ENCODE assay signal across 8 cellular contexts in the genomic region with DNA sequence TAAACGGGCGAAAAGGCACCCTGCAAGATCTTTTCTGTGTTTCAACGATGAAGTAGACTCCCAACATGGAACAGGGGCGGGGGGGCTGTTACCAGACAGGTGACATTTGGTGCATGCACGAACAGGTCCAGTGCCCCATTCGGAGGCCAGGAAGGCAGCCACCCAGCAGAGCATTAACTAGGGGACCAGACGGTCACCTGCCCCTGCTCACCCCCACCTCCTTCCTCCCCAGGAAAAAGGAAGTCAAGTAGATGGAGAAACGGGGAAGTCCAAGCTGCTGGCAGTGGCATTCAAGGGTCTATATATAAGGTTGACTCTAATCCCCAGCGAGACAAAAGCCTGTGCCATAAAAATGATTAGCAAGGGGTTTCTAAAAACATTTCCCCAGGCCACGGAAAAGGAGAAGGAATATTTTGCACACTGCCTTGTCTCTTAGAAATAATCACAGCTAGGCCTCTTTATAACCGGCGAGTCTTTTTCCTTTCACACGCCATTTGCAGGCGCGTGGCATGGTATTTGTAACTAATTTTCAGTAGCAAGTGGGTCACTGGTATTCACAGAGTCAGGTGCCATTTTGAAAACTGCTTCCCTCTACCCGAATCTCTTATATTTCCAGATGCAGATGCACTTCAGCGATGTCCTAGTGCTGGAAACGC. TPM values are rescaled to one million over a fixed set of nuclear protein-coding genes. Genes with fewer than 3 reads are reported as not detected.
DNase-seq lines count a peak whose midpoint lies in the region; ATAC-seq and TF ChIP-seq lines count a peak whose summit lies in the region.

No MANE protein-coding gene starts in this region.

- peaks cover 10% of the 10 kb centered on the region for H3K36me3 Mint-ChIP-seq in T-helper 17 cell (ENCODE audit: low read depth)

- no peak for TF ChIP-seq POLR2A in ovary (IDR thresholded peaks at IDR 0.05)

- H3K27me3 ChIP-seq in HUES6 (ENCODE audit: control insufficient read depth, insufficient read depth, low read length) = no peaks in the 10 kb centered on the region
- H3K27me3 ChIP-seq in duodenal mucosa (ENCODE audit: control insufficient read depth in 1 of 2, insufficient read depth in 2 of 2, low read length in 2 of 2) = no peaks in the 10 kb centered on the region
- no peaks in the 10 kb centered on the region for H3K27me3 ChIP-seq in ovary

- TF ChIP-seq EP300 in ovary (IDR thresholded peaks at IDR 0.05) = no peak

- peak overlapping the region; percentile 98 for H3K27ac ChIP-seq in HUES6 (ENCODE audit: low read depth, low read length)
- H3K27ac ChIP-seq in duodenal mucosa (ENCODE audit: low read depth, low read length) = peak overlapping the region; percentile 81
- peak overlapping the region; percentile 34 to 84 for H3K27ac ChIP-seq in ovary

- ATAC-seq in T-helper 17 cell = peak; percentile 1
- no peak for ATAC-seq in GM18907 (IDR thresholded peaks at IDR 0.05; ENCODE audit: unreplicated experiment)

- H3K27ac Mint-ChIP-seq in T-helper 17 cell = peak overlapping the region; percentile 100

- H3K36me3 ChIP-seq in HUES6 (ENCODE audit: control insufficient read depth, insufficient read depth, low read length) (peaks cover 26% of the 10 kb centered on the region), duodenal mucosa (ENCODE audit: control insufficient read depth in 1 of 2, insufficient read depth in 2 of 2, low read length in 2 of 2) (peaks cover 0 to 4% of the 10 kb centered on the region in 2 donors), ovary (no peaks in the 10 kb centered on the region)

- H3K4me1 Mint-ChIP-seq in T-helper 17 cell = peaks cover 34% of the 10 kb centered on the region

- H3K27me3 Mint-ChIP-seq in T-helper 17 cell = no peaks in the 10 kb centered on the region

- peak overlapping the region; percentile 95 for H3K4me3 Mint-ChIP-seq in T-helper 17 cell

- peak overlapping the region; percentile 96; the same call in 1 of the 2 replicates for H3K4me3 ChIP-seq in HUES6 (ENCODE audit: low read depth, low read length)
- H3K4me3 ChIP-seq in duodenal mucosa (ENCODE audit: low read depth in 1 of 2, low read length in 2 of 2) = peak overlapping the region; percentile 82 to 95
- peak overlapping the region; percentile 54 for H3K4me3 ChIP-seq in ovary

- DNase-seq in T-helper 17 cell = peak in 1 of 3 donors; percentile 26
- DNase-seq in ovary = peak; percentile 25 to 48 (median 45)
- DNase-seq in GOT3 (lab: John Stamatoyannopoulos, UW) = no peak
- no peak for DNase-seq in DMS 273 treated with DMSO at 0.1 percent for 48 hours (lab: John Stamatoyannopoulos, UW)
- no peak for DNase-seq in ecto neural progenitor cell (ENCODE audit: low spot score)

- WGBS in ovary, 3 donors = 36 to 52% (median 36%) methylated on average over 18 of the region's 18 CpGs

- peaks cover 53% of the 10 kb centered on the region for H3K4me1 ChIP-seq in HUES6 (ENCODE audit: control insufficient read depth, insufficient read depth, low read length)
- H3K4me1 ChIP-seq in duodenal mucosa (ENCODE audit: control insufficient read depth in 1 of 2, insufficient read depth in 2 of 2, low read length in 2 of 2) = peaks cover 6 to 13% of the 10 kb centered on the region in 2 donors
- no peaks in the 10 kb centered on the region for H3K4me1 ChIP-seq in ovary (ENCODE audit: insufficient read depth)

- no peak for TF ChIP-seq CTCF in ovary (IDR thresholded peaks at IDR 0.05)

- intact Hi-C loops in ovary (cut with DNase I) = loop anchor here in 3 of 4 donors (5.0 to 10.0 kb wide), 4 partner anchors 121 to 514 kb away; no protein-coding TSS in a partner anchor

- H3K9me3 ChIP-seq in HUES6 (ENCODE audit: control insufficient read depth, insufficient read depth, low read depth, low read length) (no peaks in the 10 kb centered on the region; the same call in 1 of the 2 replicates), T-helper 17 cell (ENCODE audit: control insufficient read depth, low read length, poor library complexity, severe bottlenecking) (no peaks in the 10 kb centered on the region), duodenal mucosa (ENCODE audit: control insufficient read depth in 1 of 2, low read length in 2 of 2) (no peaks in the 10 kb centered on the region), ovary (no peaks in the 10 kb centered on the region)

- peak overlapping the region; percentile 100 for H3K9ac ChIP-seq in HUES6 (ENCODE audit: low read length)
- H3K9ac ChIP-seq in duodenal mucosa (ENCODE audit: low read depth in 1 of 2, low read length in 2 of 2) = peak overlapping the region; percentile 25 to 99

RNA-seq across cellular contexts. Expression of a gene that starts 1.2 kb away (rescaled TPM):
- total RNA-seq in T-helper 17 cell = 1,000 to 10,000 TPM; 5,781 to 7,183 TPM
- total RNA-seq in ovary = 1,000 to 10,000 TPM; 1,993 to 2,559 (median 2,105) TPM
- polyA plus RNA-seq in ovary = 1,000 to 10,000 TPM; 3,725 to 5,006 TPM

Comparison
In these comparisons a context has a peak if more than half of its experiments do, and no peak if none do; other contexts are left out.
1. DNase-seq: peak in ovary (5 of 5); none in GOT3 (single experiment), DMS 273 treated with DMSO at 0.1 percent for 48 hours (single experiment) and ecto neural progenitor cell (single experiment).
2. Peak in every context shown above with its lines, with median percentiles within 50 percentile points of each other: H3K27ac ChIP-seq and H3K4me3 ChIP-seq.